Comparison of ENCODE assay signal across 17 cellular contexts in the genomic region with DNA sequence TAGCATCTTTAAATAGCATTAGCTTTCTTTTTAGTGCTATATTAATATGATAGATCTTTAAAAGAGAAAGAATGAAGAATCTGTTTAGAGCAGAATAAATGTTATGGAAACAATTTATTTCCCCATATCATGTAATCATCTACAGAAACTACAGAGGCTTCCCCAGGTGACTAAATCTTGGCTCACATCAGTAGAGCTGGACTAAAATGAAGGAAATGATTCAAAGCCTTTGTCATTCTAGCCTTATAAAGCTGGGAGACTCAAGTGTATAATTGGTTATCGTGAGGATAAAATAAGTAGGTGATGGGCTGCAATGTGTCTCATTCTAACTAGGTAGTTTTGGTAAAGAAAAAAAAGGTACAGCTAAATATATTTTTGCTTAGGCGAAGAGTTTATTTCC.
"Had no signal": no experiment of that assay in that cellular context is flagged by ENCODE, and none has a peak within 500 bp of the region (broad histone marks: within the 10 kb centered on the region; RNA-seq: fewer than 3 reads in every experiment).

No MANE protein-coding gene starts in this region.

- H3K4me1 Mint-ChIP-seq: activated T-helper 17 cell treated with anti-CD3 and anti-CD28 coated beads, Interleukin-2, amount 50 U/mL, for 72 hours; memory B cell; stimulated activated effector memory CD8-positive, alpha-beta T cell treated with anti-CD3 and anti-CD28 coated beads, Interleukin-12 subunit alpha, Interleukin-12 subunit beta, amount 100 ng/mL, for 72 hours had no signal

- H3K27me3 ChIP-seq: left lung, neutrophil, thyroid gland had no signal

- H3K9me3 Mint-ChIP-seq: activated T-helper 17 cell treated with anti-CD3 and anti-CD28 coated beads, Interleukin-2, amount 50 U/mL, for 72 hours; dendritic cell treated with granulocyte-macrophage colony-stimulating factor and Interleukin-4, amounts not matched to agents 40 ng/mL and 50 ng/mL, for 4 days; effector memory CD8-positive, alpha-beta T cell; memory B cell; stimulated activated effector memory CD8-positive, alpha-beta T cell treated with anti-CD3 and anti-CD28 coated beads, Interleukin-12 subunit alpha, Interleukin-12 subunit beta, amount 100 ng/mL, for 72 hours had no signal

- DNase-seq: activated naive CD4-positive, alpha-beta T cell treated with Interleukin-2 at 50 U/mL for 16 hours; activated T-cell treated with anti-CD3 and anti-CD28 coated beads for 4 hours; anterior cingulate cortex; effector memory CD8-positive, alpha-beta T cell; erythroblast; naive thymus-derived CD8-positive, alpha-beta T cell; stimulated activated CD4-positive, alpha-beta T cell treated with anti-CD3 and anti-CD28 coated beads, Interleukin-12 subunit alpha, Interleukin-12 subunit beta, amount 100 ng/mL, for 4 hours; T-helper 9 cell; thyroid gland had no signal

- H3K4me3 ChIP-seq: left lung, thyroid gland had no signal

- H3K27ac ChIP-seq: left lung, neutrophil, parathyroid adenoma, thyroid gland had no signal

- H3K4me3 Mint-ChIP-seq: activated T-helper 17 cell treated with anti-CD3 and anti-CD28 coated beads, Interleukin-2, amount 50 U/mL, for 72 hours; dendritic cell treated with granulocyte-macrophage colony-stimulating factor and Interleukin-4, amounts not matched to agents 40 ng/mL and 50 ng/mL, for 4 days; effector memory CD8-positive, alpha-beta T cell; memory B cell; naive thymus-derived CD8-positive, alpha-beta T cell; stimulated activated effector memory CD8-positive, alpha-beta T cell treated with anti-CD3 and anti-CD28 coated beads, Interleukin-12 subunit alpha, Interleukin-12 subunit beta, amount 100 ng/mL, for 72 hours had no signal

- H3K4me1 ChIP-seq: left lung, parathyroid adenoma, thyroid gland had no signal

- H3K27ac Mint-ChIP-seq: activated T-helper 17 cell treated with anti-CD3 and anti-CD28 coated beads, Interleukin-2, amount 50 U/mL, for 72 hours; dendritic cell treated with granulocyte-macrophage colony-stimulating factor and Interleukin-4, amounts not matched to agents 40 ng/mL and 50 ng/mL, for 4 days; effector memory CD8-positive, alpha-beta T cell; memory B cell; naive thymus-derived CD8-positive, alpha-beta T cell; stimulated activated effector memory CD8-positive, alpha-beta T cell treated with anti-CD3 and anti-CD28 coated beads, Interleukin-12 subunit alpha, Interleukin-12 subunit beta, amount 100 ng/mL, for 72 hours had no signal

- H3K9me3 ChIP-seq: left lung, neutrophil, thyroid gland had no signal

- ATAC-seq: activated CD4-positive, CD25-positive, alpha-beta regulatory T cell treated with anti-CD3 and anti-CD28 coated beads, Interleukin-2, amount 50 U/mL, for 24 hours; activated T-helper 17 cell treated with anti-CD3 and anti-CD28 coated beads, Interleukin-2, amount 50 U/mL, for 72 hours; effector memory CD8-positive, alpha-beta T cell; left lung; stimulated activated effector memory CD8-positive, alpha-beta T cell treated with anti-CD3 and anti-CD28 coated beads, Interleukin-12 subunit alpha, Interleukin-12 subunit beta, amount 100 ng/mL, for 72 hours had no signal

- H3K27me3 Mint-ChIP-seq: dendritic cell treated with granulocyte-macrophage colony-stimulating factor and Interleukin-4, amounts not matched to agents 40 ng/mL and 50 ng/mL, for 4 days; effector memory CD8-positive, alpha-beta T cell; memory B cell had no signal

- H3K36me3 Mint-ChIP-seq: naive thymus-derived CD8-positive, alpha-beta T cell; stimulated activated effector memory CD8-positive, alpha-beta T cell treated with anti-CD3 and anti-CD28 coated beads, Interleukin-12 subunit alpha, Interleukin-12 subunit beta, amount 100 ng/mL, for 72 hours had no signal

- H3K36me3 ChIP-seq: left lung, neutrophil had no signal
